In the genomic region with DNA sequence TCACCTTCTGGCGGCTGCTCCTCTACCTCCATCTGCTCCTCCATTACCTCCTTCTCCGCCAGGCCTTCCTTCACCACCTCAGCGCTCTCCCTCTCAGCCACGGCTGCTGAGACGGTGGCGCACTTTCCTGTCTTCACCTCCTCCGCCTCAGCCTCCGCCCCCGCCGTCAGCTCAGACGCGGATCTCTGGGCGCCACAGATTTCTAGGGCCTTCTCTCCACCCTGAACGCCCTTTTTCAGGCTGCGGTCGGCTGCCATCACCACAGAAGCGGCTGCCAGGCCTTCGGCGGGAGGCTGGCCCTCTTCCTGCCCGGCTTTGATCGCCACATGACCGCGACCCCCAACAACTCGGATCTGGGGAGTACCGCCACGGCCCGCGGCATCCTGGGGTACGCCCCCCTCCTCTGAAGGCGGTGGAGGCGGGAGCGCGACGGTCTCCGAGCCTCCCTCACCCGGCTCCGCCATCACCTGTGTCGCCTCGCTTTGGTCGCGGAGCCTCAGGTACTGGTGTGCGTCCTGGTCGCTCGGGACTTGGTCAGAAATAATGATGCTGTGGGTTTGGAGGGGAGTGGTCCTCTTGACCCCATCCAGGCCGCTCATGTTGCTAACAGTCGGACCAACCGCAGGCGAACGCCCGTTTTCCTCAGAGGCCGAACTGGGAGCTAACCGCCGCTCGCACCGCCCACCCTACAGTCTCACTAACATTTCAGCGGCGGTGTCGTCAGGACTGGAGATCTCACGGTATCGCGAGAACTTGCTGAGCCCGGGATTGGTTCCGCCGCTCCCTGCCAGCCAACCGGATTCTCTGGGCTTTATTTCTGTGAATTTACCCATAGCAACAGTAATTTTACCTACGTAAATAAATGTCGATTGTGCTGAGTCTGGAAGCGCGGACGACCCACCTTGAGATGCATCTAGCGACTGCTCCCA, we compare ENCODE assay signal across 1 cellular context.
TF ChIP-seq lines count a peak whose summit lies in the region.

A gene (minus strand): TSS at position 699 of the 929 bp plus-strand sequence. CDS start 100 bp downstream, at position 599.

TF ChIP-seq in K562, 482 proteins besides CTCF, POLR2A, EP300 and RAD21 (continued from another document and continues in another):
- TF ChIP-seq HMGN3 (IDR thresholded peaks at IDR 0.05; ENCODE audit: borderline replicate concordance, extremely low read depth, insufficient read length, low read depth, low read length) = no peak
- TF ChIP-seq, protein P1, sequence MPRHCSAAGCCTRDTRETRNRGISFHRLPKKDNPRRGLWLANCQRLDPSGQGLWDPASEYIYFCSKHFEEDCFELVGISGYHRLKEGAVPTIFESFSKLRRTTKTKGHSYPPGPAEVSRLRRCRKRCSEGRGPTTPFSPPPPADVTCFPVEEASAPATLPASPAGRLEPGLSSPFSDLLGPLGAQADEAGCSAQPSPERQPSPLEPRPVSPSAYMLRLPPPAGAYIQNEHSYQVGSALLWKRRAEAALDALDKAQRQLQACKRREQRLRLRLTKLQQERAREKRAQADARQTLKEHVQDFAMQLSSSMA (CRISPR knock-in tag; IDR thresholded peaks at IDR 0.05) = 0 out of 2 replicates have a peak, but pooled peaks have one; percentile 20
- no peak for TF ChIP-seq ZZZ3 (IDR thresholded peaks at IDR 0.05)
- TF ChIP-seq ZNF239 (CRISPR knock-in tag; IDR thresholded peaks at IDR 0.05) = no peak
- no peak for TF ChIP-seq SLC30A9 (CRISPR knock-in tag; IDR thresholded peaks at IDR 0.05)
- TF ChIP-seq, protein P2, sequence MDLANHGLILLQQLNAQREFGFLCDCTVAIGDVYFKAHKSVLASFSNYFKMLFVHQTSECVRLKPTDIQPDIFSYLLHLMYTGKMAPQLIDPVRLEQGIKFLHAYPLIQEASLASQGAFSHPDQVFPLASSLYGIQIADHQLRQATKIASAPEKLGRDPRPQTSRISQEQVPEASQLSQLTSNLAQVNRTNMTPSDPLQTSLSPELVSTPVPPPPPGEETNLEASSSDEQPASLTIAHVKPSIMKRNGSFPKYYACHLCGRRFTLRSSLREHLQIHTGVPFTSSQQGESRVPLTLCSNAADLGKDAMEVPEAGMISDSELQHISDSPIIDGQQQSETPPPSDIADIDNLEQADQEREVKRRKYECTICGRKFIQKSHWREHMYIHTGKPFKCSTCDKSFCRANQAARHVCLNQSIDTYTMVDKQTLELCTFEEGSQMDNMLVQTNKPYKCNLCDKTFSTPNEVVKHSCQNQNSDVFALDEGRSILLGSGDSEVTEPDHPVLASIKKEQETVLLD (IDR thresholded peaks at IDR 0.05) = no peak
- TF ChIP-seq IRF2 (CRISPR knock-in tag; IDR thresholded peaks at IDR 0.05) = no peak
- TF ChIP-seq, protein P3, sequence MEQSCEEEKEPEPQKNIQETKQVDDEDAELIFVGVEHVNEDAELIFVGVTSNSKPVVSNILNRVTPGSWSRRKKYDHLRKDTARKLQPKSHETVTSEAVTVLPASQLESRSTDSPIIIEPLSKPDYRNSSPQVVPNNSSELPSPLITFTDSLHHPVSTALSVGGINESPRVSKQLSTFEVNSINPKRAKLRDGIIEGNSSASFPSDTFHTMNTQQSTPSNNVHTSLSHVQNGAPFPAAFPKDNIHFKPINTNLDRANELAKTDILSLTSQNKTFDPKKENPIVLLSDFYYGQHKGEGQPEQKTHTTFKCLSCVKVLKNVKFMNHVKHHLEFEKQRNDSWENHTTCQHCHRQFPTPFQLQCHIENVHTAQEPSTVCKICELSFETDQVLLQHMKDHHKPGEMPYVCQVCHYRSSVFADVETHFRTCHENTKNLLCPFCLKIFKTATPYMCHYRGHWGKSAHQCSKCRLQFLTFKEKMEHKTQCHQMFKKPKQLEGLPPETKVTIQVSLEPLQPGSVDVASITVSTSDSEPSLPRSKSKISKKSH (CRISPR knock-in tag; IDR thresholded peaks at IDR 0.05) = no peak
- TF ChIP-seq NR2C2 (CRISPR knock-in tag; IDR thresholded peaks at IDR 0.05) = peak; percentile 78; the same call in 1 of the 2 replicates
- TF ChIP-seq NR2C2 (tag; IDR thresholded peaks at IDR 0.05) = no peak; the same call in 1 of the 2 replicates
- TF ChIP-seq, protein P4, sequence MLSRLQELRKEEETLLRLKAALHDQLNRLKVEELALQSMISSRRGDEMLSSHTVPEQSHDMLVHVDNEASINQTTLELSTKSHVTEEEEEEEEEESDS (CRISPR knock-in tag; IDR thresholded peaks at IDR 0.05) = no peak
- TF ChIP-seq ZKSCAN1 (IDR thresholded peaks at IDR 0.05; ENCODE audit: low read depth, low read length) = 0 out of 2 replicates have a peak, but pooled peaks have one; percentile 6
- peak; percentile 87 for TF ChIP-seq ARHGAP35 (IDR thresholded peaks at IDR 0.05; ENCODE audit: partially characterized antibody)
- no peak for TF ChIP-seq CSDE1 (IDR thresholded peaks at IDR 0.05)
- no peak for TF ChIP-seq RUNX1 (IDR thresholded peaks at IDR 0.05; ENCODE audit: low read depth)
- TF ChIP-seq, protein P5, sequence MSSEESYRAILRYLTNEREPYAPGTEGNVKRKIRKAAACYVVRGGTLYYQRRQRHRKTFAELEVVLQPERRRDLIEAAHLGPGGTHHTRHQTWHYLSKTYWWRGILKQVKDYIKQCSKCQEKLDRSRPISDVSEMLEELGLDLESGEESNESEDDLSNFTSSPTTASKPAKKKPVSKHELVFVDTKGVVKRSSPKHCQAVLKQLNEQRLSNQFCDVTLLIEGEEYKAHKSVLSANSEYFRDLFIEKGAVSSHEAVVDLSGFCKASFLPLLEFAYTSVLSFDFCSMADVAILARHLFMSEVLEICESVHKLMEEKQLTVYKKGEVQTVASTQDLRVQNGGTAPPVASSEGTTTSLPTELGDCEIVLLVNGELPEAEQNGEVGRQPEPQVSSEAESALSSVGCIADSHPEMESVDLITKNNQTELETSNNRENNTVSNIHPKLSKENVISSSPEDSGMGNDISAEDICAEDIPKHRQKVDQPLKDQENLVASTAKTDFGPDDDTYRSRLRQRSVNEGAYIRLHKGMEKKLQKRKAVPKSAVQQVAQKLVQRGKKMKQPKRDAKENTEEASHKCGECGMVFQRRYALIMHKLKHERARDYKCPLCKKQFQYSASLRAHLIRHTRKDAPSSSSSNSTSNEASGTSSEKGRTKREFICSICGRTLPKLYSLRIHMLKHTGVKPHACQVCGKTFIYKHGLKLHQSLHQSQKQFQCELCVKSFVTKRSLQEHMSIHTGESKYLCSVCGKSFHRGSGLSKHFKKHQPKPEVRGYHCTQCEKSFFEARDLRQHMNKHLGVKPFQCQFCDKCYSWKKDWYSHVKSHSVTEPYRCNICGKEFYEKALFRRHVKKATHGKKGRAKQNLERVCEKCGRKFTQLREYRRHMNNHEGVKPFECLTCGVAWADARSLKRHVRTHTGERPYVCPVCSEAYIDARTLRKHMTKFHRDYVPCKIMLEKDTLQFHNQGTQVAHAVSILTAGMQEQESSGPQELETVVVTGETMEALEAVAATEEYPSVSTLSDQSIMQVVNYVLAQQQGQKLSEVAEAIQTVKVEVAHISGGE (CRISPR knock-in tag; IDR thresholded peaks at IDR 0.05) = no peak
- TF ChIP-seq, protein P6, sequence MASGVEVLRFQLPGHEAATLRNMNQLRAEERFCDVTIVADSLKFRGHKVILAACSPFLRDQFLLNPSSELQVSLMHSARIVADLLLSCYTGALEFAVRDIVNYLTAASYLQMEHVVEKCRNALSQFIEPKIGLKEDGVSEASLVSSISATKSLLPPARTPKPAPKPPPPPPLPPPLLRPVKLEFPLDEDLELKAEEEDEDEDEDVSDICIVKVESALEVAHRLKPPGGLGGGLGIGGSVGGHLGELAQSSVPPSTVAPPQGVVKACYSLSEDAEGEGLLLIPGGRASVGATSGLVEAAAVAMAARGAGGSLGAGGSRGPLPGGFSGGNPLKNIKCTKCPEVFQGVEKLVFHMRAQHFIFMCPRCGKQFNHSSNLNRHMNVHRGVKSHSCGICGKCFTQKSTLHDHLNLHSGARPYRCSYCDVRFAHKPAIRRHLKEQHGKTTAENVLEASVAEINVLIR (CRISPR knock-in tag; IDR thresholded peaks at IDR 0.05) = no peak
- TF ChIP-seq MYBL2 (IDR thresholded peaks at IDR 0.05; ENCODE audit: low read depth) = peak; percentile 72
- TF ChIP-seq MYBL2 (CRISPR knock-in tag; IDR thresholded peaks at IDR 0.05; ENCODE audit: borderline replicate concordance) = no peak
- TF ChIP-seq, protein P7, sequence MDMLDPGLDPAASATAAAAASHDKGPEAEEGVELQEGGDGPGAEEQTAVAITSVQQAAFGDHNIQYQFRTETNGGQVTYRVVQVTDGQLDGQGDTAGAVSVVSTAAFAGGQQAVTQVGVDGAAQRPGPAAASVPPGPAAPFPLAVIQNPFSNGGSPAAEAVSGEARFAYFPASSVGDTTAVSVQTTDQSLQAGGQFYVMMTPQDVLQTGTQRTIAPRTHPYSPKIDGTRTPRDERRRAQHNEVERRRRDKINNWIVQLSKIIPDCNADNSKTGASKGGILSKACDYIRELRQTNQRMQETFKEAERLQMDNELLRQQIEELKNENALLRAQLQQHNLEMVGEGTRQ (CRISPR knock-in tag; IDR thresholded peaks at IDR 0.05) = no peak
- TF ChIP-seq ZBED1 (IDR thresholded peaks at IDR 0.05) = no peak
- TF ChIP-seq, protein P8, sequence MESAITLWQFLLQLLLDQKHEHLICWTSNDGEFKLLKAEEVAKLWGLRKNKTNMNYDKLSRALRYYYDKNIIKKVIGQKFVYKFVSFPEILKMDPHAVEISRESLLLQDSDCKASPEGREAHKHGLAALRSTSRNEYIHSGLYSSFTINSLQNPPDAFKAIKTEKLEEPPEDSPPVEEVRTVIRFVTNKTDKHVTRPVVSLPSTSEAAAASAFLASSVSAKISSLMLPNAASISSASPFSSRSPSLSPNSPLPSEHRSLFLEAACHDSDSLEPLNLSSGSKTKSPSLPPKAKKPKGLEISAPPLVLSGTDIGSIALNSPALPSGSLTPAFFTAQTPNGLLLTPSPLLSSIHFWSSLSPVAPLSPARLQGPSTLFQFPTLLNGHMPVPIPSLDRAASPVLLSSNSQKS (CRISPR knock-in tag; IDR thresholded peaks at IDR 0.05) = no peak
- TF ChIP-seq, protein P9, sequence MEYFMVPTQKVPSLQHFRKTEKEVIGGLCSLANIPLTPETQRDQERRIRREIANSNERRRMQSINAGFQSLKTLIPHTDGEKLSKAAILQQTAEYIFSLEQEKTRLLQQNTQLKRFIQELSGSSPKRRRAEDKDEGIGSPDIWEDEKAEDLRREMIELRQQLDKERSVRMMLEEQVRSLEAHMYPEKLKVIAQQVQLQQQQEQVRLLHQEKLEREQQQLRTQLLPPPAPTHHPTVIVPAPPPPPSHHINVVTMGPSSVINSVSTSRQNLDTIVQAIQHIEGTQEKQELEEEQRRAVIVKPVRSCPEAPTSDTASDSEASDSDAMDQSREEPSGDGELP (CRISPR knock-in tag; IDR thresholded peaks at IDR 0.05; ENCODE audit: borderline replicate concordance) = peak; percentile 66
- TF ChIP-seq NFRKB (IDR thresholded peaks at IDR 0.05; ENCODE audit: low read depth) = peak; percentile 78; the same call in 1 of the 2 replicates
- no peak for TF ChIP-seq MIER1 (IDR thresholded peaks at IDR 0.05; ENCODE audit: low read depth)
- peak; percentile 86 for TF ChIP-seq EP400 (IDR thresholded peaks at IDR 0.05)
- TF ChIP-seq ZNF445 (CRISPR knock-in tag; IDR thresholded peaks at IDR 0.05; ENCODE audit: low read depth) = no peak
- TF ChIP-seq, protein P10, sequence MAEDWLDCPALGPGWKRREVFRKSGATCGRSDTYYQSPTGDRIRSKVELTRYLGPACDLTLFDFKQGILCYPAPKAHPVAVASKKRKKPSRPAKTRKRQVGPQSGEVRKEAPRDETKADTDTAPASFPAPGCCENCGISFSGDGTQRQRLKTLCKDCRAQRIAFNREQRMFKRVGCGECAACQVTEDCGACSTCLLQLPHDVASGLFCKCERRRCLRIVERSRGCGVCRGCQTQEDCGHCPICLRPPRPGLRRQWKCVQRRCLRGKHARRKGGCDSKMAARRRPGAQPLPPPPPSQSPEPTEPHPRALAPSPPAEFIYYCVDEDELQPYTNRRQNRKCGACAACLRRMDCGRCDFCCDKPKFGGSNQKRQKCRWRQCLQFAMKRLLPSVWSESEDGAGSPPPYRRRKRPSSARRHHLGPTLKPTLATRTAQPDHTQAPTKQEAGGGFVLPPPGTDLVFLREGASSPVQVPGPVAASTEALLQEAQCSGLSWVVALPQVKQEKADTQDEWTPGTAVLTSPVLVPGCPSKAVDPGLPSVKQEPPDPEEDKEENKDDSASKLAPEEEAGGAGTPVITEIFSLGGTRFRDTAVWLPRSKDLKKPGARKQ (CRISPR knock-in tag; IDR thresholded peaks at IDR 0.05) = no peak
- TF ChIP-seq, protein P11, sequence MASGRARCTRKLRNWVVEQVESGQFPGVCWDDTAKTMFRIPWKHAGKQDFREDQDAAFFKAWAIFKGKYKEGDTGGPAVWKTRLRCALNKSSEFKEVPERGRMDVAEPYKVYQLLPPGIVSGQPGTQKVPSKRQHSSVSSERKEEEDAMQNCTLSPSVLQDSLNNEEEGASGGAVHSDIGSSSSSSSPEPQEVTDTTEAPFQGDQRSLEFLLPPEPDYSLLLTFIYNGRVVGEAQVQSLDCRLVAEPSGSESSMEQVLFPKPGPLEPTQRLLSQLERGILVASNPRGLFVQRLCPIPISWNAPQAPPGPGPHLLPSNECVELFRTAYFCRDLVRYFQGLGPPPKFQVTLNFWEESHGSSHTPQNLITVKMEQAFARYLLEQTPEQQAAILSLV (tag; IDR thresholded peaks at IDR 0.05) = no peak
- no peak for TF ChIP-seq RHOXF2B (CRISPR knock-in tag; conservative IDR thresholded peaks at IDR 0.05)
- no peak for TF ChIP-seq YBX1 (IDR thresholded peaks at IDR 0.05)
- peak; percentile 61; the same call in 1 of the 2 replicates for TF ChIP-seq ZBTB7A (IDR thresholded peaks at IDR 0.05; ENCODE audit: borderline replicate concordance, control insufficient read depth, low read depth, low read length)
- no peak for TF ChIP-seq SNIP1 (IDR thresholded peaks at IDR 0.05; ENCODE audit: low read depth)
- no peak for TF ChIP-seq ZKSCAN3 (CRISPR knock-in tag; IDR thresholded peaks at IDR 0.05)
- no peak for TF ChIP-seq ELF1 (tag; IDR thresholded peaks at IDR 0.05)
- TF ChIP-seq, protein P12, sequence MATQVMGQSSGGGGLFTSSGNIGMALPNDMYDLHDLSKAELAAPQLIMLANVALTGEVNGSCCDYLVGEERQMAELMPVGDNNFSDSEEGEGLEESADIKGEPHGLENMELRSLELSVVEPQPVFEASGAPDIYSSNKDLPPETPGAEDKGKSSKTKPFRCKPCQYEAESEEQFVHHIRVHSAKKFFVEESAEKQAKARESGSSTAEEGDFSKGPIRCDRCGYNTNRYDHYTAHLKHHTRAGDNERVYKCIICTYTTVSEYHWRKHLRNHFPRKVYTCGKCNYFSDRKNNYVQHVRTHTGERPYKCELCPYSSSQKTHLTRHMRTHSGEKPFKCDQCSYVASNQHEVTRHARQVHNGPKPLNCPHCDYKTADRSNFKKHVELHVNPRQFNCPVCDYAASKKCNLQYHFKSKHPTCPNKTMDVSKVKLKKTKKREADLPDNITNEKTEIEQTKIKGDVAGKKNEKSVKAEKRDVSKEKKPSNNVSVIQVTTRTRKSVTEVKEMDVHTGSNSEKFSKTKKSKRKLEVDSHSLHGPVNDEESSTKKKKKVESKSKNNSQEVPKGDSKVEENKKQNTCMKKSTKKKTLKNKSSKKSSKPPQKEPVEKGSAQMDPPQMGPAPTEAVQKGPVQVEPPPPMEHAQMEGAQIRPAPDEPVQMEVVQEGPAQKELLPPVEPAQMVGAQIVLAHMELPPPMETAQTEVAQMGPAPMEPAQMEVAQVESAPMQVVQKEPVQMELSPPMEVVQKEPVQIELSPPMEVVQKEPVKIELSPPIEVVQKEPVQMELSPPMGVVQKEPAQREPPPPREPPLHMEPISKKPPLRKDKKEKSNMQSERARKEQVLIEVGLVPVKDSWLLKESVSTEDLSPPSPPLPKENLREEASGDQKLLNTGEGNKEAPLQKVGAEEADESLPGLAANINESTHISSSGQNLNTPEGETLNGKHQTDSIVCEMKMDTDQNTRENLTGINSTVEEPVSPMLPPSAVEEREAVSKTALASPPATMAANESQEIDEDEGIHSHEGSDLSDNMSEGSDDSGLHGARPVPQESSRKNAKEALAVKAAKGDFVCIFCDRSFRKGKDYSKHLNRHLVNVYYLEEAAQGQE (CRISPR knock-in tag; IDR thresholded peaks at IDR 0.05; ENCODE audit: low read depth) = peak; percentile 72; the same call in 1 of the 2 replicates
- TF ChIP-seq MTA1 (IDR thresholded peaks at IDR 0.05; ENCODE audit: borderline replicate concordance) = peak; percentile 91
